Comparison of ENCODE assay signal across 8 cellular contexts in genomic region chr9:136326777-136327312, GRCh38. TPM values are rescaled to one million over a fixed set of nuclear protein-coding genes. Genes with fewer than 3 reads are reported as not detected.
DNase-seq lines count a peak whose midpoint lies in the region; ATAC-seq and TF ChIP-seq lines count a peak whose summit lies in the region.

No MANE protein-coding gene starts in this region.

- TF ChIP-seq CTCF in Calu3 (IDR thresholded peaks at IDR 0.05; ENCODE audit: unreplicated experiment) (no peak), fibroblast of the aortic adventitia (IDR thresholded peaks at IDR 0.05; ENCODE audit: insufficient read depth, low read length) (no peak), gastrocnemius medialis (IDR thresholded peaks at IDR 0.05 in 4 of 5, conservative IDR thresholded peaks at IDR 0.05 in 1 of 5) (no peak)

- H3K9me3 ChIP-seq in T-helper 17 cell (ENCODE audit: control insufficient read depth, low read length, poor library complexity, severe bottlenecking): no peaks in the 10 kb centered on the region
- no peaks in the 10 kb centered on the region for H3K9me3 ChIP-seq in gastrocnemius medialis

- no peak for TF ChIP-seq POLR2A in gastrocnemius medialis (IDR thresholded peaks at IDR 0.05)

- CTCF ChIA-PET in Calu3 (lab: Charles Lee): no interaction called here

- in situ Hi-C loops in gastrocnemius medialis (cut with MboI; ENCODE audit: low sequenced_read_pairs in 4 of 4): no loop called here

- H3K4me1 ChIP-seq in gastrocnemius medialis: peaks cover 0 to 11% of the 10 kb centered on the region in 2 donors

- H3K4me3 Mint-ChIP-seq in Calu3 (ENCODE audit: low read depth, unreplicated experiment) (peak overlapping the region; percentile 24), T-helper 17 cell (peak overlapping the region; percentile 76)

- intact Hi-C loops in Calu3 (cut with micrococcal nuclease; ENCODE audit: unreplicated experiment) (no loop called here), gastrocnemius medialis (cut with DNase I; ENCODE audit: low total_unique reads) (no loop called here)

- peaks cover 6 to 24% (median 22%) of the 10 kb centered on the region in 3 donors for H3K27me3 ChIP-seq in gastrocnemius medialis

- H3K27me3 Mint-ChIP-seq in Calu3 (ENCODE audit: unreplicated experiment) (no peaks in the 10 kb centered on the region), T-helper 17 cell (no peaks in the 10 kb centered on the region)

- DNase-seq in Calu3 (no peak), T-helper 17 cell (no peak), fibroblast of the aortic adventitia (ENCODE audit: low read depth) (no peak), gastrocnemius medialis (no peak), NCI-H1436 (lab: John Stamatoyannopoulos, UW) (no peak), globus pallidus (ENCODE audit: low spot score) (no peak), HUDEP-2 (lab: John Stamatoyannopoulos, UW; ENCODE audit: unreplicated experiment in 76 of 76) (no peak)

- H3K36me3 ChIP-seq in gastrocnemius medialis: no peaks in the 10 kb centered on the region

- peak overlapping the region; percentile 86 for H3K4me3 ChIP-seq in fibroblast of the aortic adventitia (ENCODE audit: low read depth, low read length)
- H3K4me3 ChIP-seq in gastrocnemius medialis: peak overlapping the region in 3 of 4 donors; percentile 35 to 57 (median 53)

- no peak for ATAC-seq in T-helper 17 cell
- ATAC-seq in gastrocnemius medialis: no peak
- no peak for ATAC-seq in HG03159 (IDR thresholded peaks at IDR 0.05; ENCODE audit: unreplicated experiment)

- H3K36me3 Mint-ChIP-seq in Calu3 (ENCODE audit: insufficient read depth, unreplicated experiment) (no peaks in the 10 kb centered on the region), T-helper 17 cell (ENCODE audit: low read depth) (no peaks in the 10 kb centered on the region)

- BruUV-seq in Calu3 (replicated peaks; lab: Mats Ljungman, UMichigan): no TSS peak

- H3K4me1 Mint-ChIP-seq in Calu3 (ENCODE audit: low read depth, unreplicated experiment): no peaks in the 10 kb centered on the region
- H3K4me1 Mint-ChIP-seq in T-helper 17 cell: peaks cover 2% of the 10 kb centered on the region

- H3K27ac ChIP-seq in gastrocnemius medialis: peak overlapping the region in 2 of 4 donors; percentile 25 to 39

- no peaks in the 10 kb centered on the region for H3K9me3 Mint-ChIP-seq in Calu3 (ENCODE audit: low read depth, unreplicated experiment)

- no peak overlapping the region for H3K27ac Mint-ChIP-seq in Calu3 (ENCODE audit: unreplicated experiment)
- H3K27ac Mint-ChIP-seq in T-helper 17 cell: no peak overlapping the region

RNA-seq across cellular contexts. Expression of gene GPSM1, which starts 0.5 kb away (rescaled TPM):
- 3.9 and 5.7 TPM in 2 replicates for total RNA-seq in Calu3 (2022)
- 10 to 100 TPM in 1 of 2 donors, 1 to 10 TPM in 1; 7.4 to 10.8 TPM for total RNA-seq in T-helper 17 cell
- total RNA-seq in fibroblast of the aortic adventitia (ENCODE audit: low replicate concordance): 25.9 and 48.5 TPM in 2 replicates
- 1 to 10 TPM in 2 of 4 donors, under 1 TPM in 1, not detected in 1; 0.98 to 1.7 (median 1.2) TPM for total RNA-seq in gastrocnemius medialis

RNA-seq across cellular contexts. Expression of gene CCDC187, which starts 23.0 kb away (rescaled TPM):
- total RNA-seq in Calu3 (2022): 0.44 and 0.73 TPM in 2 replicates
- under 1 TPM in 1 of 2 donors, not detected in 1; 0.12 TPM for total RNA-seq in T-helper 17 cell
- under 0.01 TPM in 1 of 2 replicates, not detected in the other for total RNA-seq in fibroblast of the aortic adventitia (ENCODE audit: low replicate concordance)
- total RNA-seq in gastrocnemius medialis: not detected

RNA-seq across cellular contexts. Expression of gene DNLZ, which starts 36.7 kb away (rescaled TPM):
- total RNA-seq in Calu3 (2022) (22.5 and 26.4 TPM in 2 replicates), T-helper 17 cell (10 to 100 TPM; 19.3 to 28.6 TPM), fibroblast of the aortic adventitia (ENCODE audit: low replicate concordance) (5.2 and 6.1 TPM in 2 replicates), gastrocnemius medialis (10 to 100 TPM; 37.9 to 65.1 (median 54.3) TPM)

RNA-seq across cellular contexts. Expression of gene CARD9, which starts 46.6 kb away (rescaled TPM):
- total RNA-seq in Calu3 (2022) (1.2 and 1.6 TPM in 2 replicates), T-helper 17 cell (1 to 10 TPM in 1 of 2 donors, under 1 TPM in 1; 0.86 to 1.9 TPM), fibroblast of the aortic adventitia (ENCODE audit: low replicate concordance) (1.1 and 1.4 TPM in 2 replicates), gastrocnemius medialis (1 to 10 TPM in 1 of 4 donors, under 1 TPM in 3; 0.34 to 1.2 (median 0.69) TPM)
